Comparison of ENCODE assay signal across 9 cellular contexts in genomic region chr3:79086514-79086913, GRCh38.
DNase-seq lines count a peak whose midpoint lies in the region; ATAC-seq and TF ChIP-seq lines count a peak whose summit lies in the region.
"Had no signal": no experiment of that assay in that cellular context is flagged by ENCODE, and none has a peak within 500 bp of the region (broad histone marks: within the 10 kb centered on the region; RNA-seq: fewer than 3 reads in every experiment).

No MANE protein-coding gene starts in this region.

- H3K9me3 Mint-ChIP-seq in activated naive CD4-positive, alpha-beta T cell treated with anti-CD3 and anti-CD28 coated beads, Interleukin-2, amount 10 ng/mL, durations not matched to agents 7 days and 5 days = peaks cover 2% of the 10 kb centered on the region
- no peaks in the 10 kb centered on the region for H3K9me3 Mint-ChIP-seq in GM23338

- DNase-seq in activated naive CD4-positive, alpha-beta T cell treated with anti-CD3 and anti-CD28 coated beads, Interleukin-2, amount 10 ng/mL, durations not matched to agents 7 days and 5 days = peak; percentile 38
- no peak for DNase-seq in activated naive CD4-positive, alpha-beta T cell treated with anti-CD3 and anti-CD28 coated beads, Interleukin-2, amount 50 U/mL, for 16 hours
- DNase-seq in GM23338 (ENCODE audit: low spot score) (peak; percentile 81), Karpas-422 (peak; percentile 84), SHP77 (lab: John Stamatoyannopoulos, UW) (peak; percentile 48 to 57), ecto neural progenitor cell (ENCODE audit: low spot score) (peak; percentile 50), middle frontal gyrus (ENCODE audit: extremely low spot score, low spot score) (peak; percentile 58), DMS79 (lab: John Stamatoyannopoulos, UW) (no peak)

- H3K79me2 ChIP-seq in GM23338 (replicated peaks; ENCODE audit: insufficient read depth) (no peaks in the 10 kb centered on the region), Karpas-422 (ENCODE audit: low read length) (no peaks in the 10 kb centered on the region)

- H3K4me3 ChIP-seq in GM23338 (no peak overlapping the region), Karpas-422 (ENCODE audit: low read length) (no peak overlapping the region)

- no peak overlapping the region for H3K4me3 Mint-ChIP-seq in activated naive CD4-positive, alpha-beta T cell treated with anti-CD3 and anti-CD28 coated beads, Interleukin-2, amount 10 ng/mL, durations not matched to agents 7 days and 5 days
- no peak overlapping the region for H3K4me3 Mint-ChIP-seq in GM23338
- H3K4me3 Mint-ChIP-seq: immature natural killer cell had no signal

- peak; percentile 77 for ATAC-seq in GM23338

- H2AFZ ChIP-seq in GM23338 (no peak overlapping the region), Karpas-422 (ENCODE audit: low read length) (no peak overlapping the region)

- H3K36me3 Mint-ChIP-seq in activated naive CD4-positive, alpha-beta T cell treated with anti-CD3 and anti-CD28 coated beads, Interleukin-2, amount 10 ng/mL, durations not matched to agents 7 days and 5 days = no peaks in the 10 kb centered on the region
- no peaks in the 10 kb centered on the region for H3K36me3 Mint-ChIP-seq in GM23338 (ENCODE audit: low read depth)

- peaks cover 26% of the 10 kb centered on the region for H3K4me1 ChIP-seq in GM23338 (ENCODE audit: insufficient read depth)
- H3K4me1 ChIP-seq in Karpas-422 (ENCODE audit: low read length) = no peaks in the 10 kb centered on the region

- no peaks in the 10 kb centered on the region for H3K36me3 ChIP-seq in GM23338 (ENCODE audit: insufficient read depth)
- no peaks in the 10 kb centered on the region for H3K36me3 ChIP-seq in Karpas-422 (ENCODE audit: insufficient read depth, low read length)

- no peaks in the 10 kb centered on the region for H3K9me3 ChIP-seq in Karpas-422 (ENCODE audit: low read length)

- H3K27ac ChIP-seq in GM23338 (ENCODE audit: low read depth) = no peak overlapping the region
- H3K27ac ChIP-seq in Karpas-422 (ENCODE audit: low read length) = no peak overlapping the region

- no peak overlapping the region for H3K27ac Mint-ChIP-seq in activated naive CD4-positive, alpha-beta T cell treated with anti-CD3 and anti-CD28 coated beads, Interleukin-2, amount 10 ng/mL, durations not matched to agents 7 days and 5 days
- H3K27ac Mint-ChIP-seq in GM23338 = no peak overlapping the region
- H3K27ac Mint-ChIP-seq: immature natural killer cell had no signal

- H4K20me1 ChIP-seq in GM23338 (replicated peaks; ENCODE audit: insufficient read depth) (no peaks in the 10 kb centered on the region), Karpas-422 (ENCODE audit: insufficient read depth, low read depth, low read length) (no peaks in the 10 kb centered on the region)

- H3K9me2 ChIP-seq in GM23338 (ENCODE audit: insufficient read depth) (no peaks in the 10 kb centered on the region), Karpas-422 (replicated peaks; ENCODE audit: insufficient read depth, low read length) (no peaks in the 10 kb centered on the region)

- no peaks in the 10 kb centered on the region for H3K4me1 Mint-ChIP-seq in activated naive CD4-positive, alpha-beta T cell treated with anti-CD3 and anti-CD28 coated beads, Interleukin-2, amount 10 ng/mL, durations not matched to agents 7 days and 5 days
- H3K4me1 Mint-ChIP-seq in GM23338 = peaks cover 31% of the 10 kb centered on the region
- H3K4me1 Mint-ChIP-seq: immature natural killer cell had no signal

- CTCF ChIA-PET in activated naive CD4-positive, alpha-beta T cell treated with anti-CD3 and anti-CD28 coated beads, Interleukin-2, amount 10 ng/mL, durations not matched to agents 7 days and 5 days (lab: Charles Lee) = interaction anchor here (0.7 to 1.6 kb wide), 2 partner anchors 15 to 275 kb away, joined by 3 to 9 read pairs; no protein-coding TSS in a partner anchor

- H3K9ac ChIP-seq in Karpas-422 (ENCODE audit: low read length) = no peak overlapping the region

- no peaks in the 10 kb centered on the region for H3F3A ChIP-seq in GM23338 (replicated peaks; ENCODE audit: low read depth)

- H3K27me3 ChIP-seq in GM23338 (ENCODE audit: insufficient read depth) = no peaks in the 10 kb centered on the region
- H3K27me3 ChIP-seq in Karpas-422 (ENCODE audit: low read length) = no peaks in the 10 kb centered on the region

- TF ChIP-seq CTCF in GM23338 (conservative IDR thresholded peaks at IDR 0.05; ENCODE audit: low read depth in 2 of 2) = peak; percentile 79 to 84

- H3K4me2 ChIP-seq in GM23338 = no peak overlapping the region
- H3K4me2 ChIP-seq in Karpas-422 (ENCODE audit: low read depth, low read length, poor library complexity, severe bottlenecking) = no peak overlapping the region

- H3K27me3 Mint-ChIP-seq in activated naive CD4-positive, alpha-beta T cell treated with anti-CD3 and anti-CD28 coated beads, Interleukin-2, amount 10 ng/mL, durations not matched to agents 7 days and 5 days = no peaks in the 10 kb centered on the region
- no peaks in the 10 kb centered on the region for H3K27me3 Mint-ChIP-seq in GM23338 (ENCODE audit: insufficient read depth, low read depth, poor library complexity)

TF ChIP-seq in GM23338, 12 proteins besides CTCF, POLR2A, EP300 and RAD21:
- TF ChIP-seq STAT1 (IDR thresholded peaks at IDR 0.05; ENCODE audit: unreplicated experiment) (no peak), ETS1 (IDR thresholded peaks at IDR 0.05) (no peak)
- TF ChIP-seq, protein P1, sequence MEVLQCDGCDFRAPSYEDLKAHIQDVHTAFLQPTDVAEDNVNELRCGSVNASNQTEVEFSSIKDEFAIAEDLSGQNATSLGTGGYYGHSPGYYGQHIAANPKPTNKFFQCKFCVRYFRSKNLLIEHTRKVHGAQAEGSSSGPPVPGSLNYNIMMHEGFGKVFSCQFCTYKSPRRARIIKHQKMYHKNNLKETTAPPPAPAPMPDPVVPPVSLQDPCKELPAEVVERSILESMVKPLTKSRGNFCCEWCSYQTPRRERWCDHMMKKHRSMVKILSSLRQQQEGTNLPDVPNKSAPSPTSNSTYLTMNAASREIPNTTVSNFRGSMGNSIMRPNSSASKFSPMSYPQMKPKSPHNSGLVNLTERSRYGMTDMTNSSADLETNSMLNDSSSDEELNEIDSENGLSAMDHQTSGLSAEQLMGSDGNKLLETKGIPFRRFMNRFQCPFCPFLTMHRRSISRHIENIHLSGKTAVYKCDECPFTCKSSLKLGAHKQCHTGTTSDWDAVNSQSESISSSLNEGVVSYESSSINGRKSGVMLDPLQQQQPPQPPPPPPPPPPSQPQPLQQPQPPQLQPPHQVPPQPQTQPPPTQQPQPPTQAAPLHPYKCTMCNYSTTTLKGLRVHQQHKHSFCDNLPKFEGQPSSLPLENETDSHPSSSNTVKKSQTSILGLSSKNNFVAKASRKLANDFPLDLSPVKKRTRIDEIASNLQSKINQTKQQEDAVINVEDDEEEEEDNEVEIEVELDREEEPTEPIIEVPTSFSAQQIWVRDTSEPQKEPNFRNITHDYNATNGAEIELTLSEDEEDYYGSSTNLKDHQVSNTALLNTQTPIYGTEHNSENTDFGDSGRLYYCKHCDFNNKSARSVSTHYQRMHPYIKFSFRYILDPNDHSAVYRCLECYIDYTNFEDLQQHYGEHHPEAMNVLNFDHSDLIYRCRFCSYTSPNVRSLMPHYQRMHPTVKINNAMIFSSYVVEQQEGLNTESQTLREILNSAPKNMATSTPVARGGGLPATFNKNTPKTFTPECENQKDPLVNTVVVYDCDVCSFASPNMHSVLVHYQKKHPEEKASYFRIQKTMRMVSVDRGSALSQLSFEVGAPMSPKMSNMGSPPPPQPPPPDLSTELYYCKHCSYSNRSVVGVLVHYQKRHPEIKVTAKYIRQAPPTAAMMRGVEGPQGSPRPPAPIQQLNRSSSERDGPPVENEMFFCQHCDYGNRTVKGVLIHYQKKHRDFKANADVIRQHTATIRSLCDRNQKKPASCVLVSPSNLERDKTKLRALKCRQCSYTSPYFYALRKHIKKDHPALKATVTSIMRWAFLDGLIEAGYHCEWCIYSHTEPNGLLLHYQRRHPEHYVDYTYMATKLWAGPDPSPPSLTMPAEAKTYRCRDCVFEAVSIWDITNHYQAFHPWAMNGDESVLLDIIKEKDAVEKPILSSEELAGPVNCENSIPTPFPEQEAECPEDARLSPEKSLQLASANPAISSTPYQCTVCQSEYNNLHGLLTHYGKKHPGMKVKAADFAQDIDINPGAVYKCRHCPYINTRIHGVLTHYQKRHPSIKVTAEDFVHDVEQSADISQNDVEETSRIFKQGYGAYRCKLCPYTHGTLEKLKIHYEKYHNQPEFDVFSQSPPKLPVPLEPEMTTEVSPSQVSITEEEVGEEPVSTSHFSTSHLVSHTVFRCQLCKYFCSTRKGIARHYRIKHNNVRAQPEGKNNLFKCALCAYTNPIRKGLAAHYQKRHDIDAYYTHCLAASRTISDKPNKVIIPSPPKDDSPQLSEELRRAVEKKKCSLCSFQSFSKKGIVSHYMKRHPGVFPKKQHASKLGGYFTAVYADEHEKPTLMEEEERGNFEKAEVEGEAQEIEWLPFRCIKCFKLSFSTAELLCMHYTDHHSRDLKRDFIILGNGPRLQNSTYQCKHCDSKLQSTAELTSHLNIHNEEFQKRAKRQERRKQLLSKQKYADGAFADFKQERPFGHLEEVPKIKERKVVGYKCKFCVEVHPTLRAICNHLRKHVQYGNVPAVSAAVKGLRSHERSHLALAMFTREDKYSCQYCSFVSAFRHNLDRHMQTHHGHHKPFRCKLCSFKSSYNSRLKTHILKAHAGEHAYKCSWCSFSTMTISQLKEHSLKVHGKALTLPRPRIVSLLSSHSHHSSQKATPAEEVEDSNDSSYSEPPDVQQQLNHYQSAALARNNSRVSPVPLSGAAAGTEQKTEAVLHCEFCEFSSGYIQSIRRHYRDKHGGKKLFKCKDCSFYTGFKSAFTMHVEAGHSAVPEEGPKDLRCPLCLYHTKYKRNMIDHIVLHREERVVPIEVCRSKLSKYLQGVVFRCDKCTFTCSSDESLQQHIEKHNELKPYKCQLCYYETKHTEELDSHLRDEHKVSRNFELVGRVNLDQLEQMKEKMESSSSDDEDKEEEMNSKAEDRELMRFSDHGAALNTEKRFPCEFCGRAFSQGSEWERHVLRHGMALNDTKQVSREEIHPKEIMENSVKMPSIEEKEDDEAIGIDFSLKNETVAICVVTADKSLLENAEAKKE (CRISPR knock-in tag; IDR thresholded peaks at IDR 0.05) = no peak

Comparison
In these comparisons a context has a peak if more than half of its experiments do, and no peak if none do; other contexts are left out.
1. DNase-seq: peak in activated naive CD4-positive, alpha-beta T cell treated with anti-CD3 and anti-CD28 coated beads, Interleukin-2, amount 10 ng/mL, durations not matched to agents 7 days and 5 days (single experiment), GM23338 (single experiment), Karpas-422 (single experiment), SHP77 (2 of 2), ecto neural progenitor cell (single experiment) and middle frontal gyrus (single experiment); none in activated naive CD4-positive, alpha-beta T cell treated with anti-CD3 and anti-CD28 coated beads, Interleukin-2, amount 50 U/mL, for 16 hours (single experiment) and DMS79 (single experiment).